13 cellular contexts compared by ENCODE assay signal in the genomic region with DNA sequence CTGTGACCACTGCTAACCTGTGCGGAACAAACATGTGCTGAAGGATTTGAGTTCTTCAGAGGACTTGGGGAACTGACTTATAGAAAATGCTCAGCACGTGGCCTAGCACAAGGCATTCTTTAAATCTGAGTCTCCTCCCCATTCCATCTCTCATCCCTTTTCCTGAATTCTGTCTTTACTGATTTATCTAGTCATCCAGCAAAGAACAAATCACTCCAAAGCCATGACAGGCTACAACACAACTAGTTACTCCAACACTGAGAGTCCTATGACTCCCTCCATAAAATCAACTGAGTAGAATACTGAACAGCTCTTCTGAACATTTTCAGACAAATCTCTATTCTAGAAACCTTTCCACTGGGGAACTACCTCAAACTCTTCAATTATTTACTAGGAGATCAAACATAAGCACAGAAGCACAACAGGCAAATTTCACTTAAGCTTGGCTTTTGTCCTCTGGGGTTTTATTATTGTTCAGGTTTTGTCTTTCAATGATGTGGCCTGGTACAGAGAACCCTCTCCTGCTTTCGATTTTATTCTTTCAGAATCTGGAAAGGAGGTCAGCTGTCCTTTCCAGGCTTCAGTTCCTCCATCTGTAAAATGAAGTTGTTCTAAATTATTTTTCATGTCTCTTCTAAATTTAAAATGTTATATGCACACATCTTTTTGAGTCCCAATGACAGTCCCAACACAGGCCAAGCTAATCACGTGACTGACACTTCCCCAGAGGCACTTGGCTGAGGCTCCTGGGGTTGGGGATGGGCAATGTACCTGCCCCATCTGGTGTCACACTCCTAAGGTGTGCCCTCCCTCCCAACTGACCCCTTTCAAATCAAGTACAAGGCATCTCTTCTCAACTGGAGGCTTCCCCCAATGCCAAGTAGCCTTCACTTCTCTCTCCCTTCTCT. TPM values are rescaled to one million over a fixed set of nuclear protein-coding genes. Genes with fewer than 3 reads are reported as not detected.
DNase-seq lines count a peak whose midpoint lies in the region; ATAC-seq lines count a peak whose summit lies in the region.
"Had no signal": no experiment of that assay in that cellular context is flagged by ENCODE, and none has a peak within 500 bp of the region (broad histone marks: within the 10 kb centered on the region; RNA-seq: fewer than 3 reads in every experiment).

No MANE protein-coding gene starts in this region.

- H3K9me3 Mint-ChIP-seq in stimulated activated naive CD8-positive, alpha-beta T cell treated with anti-CD3 and anti-CD28 coated beads, Interleukin-15, Interleukin-2, amounts not matched to agents 100 ng/mL and 50 ng/mL, for 24 hours: peaks cover 5% of the 10 kb centered on the region

- H3K27ac Mint-ChIP-seq in stimulated activated naive CD8-positive, alpha-beta T cell treated with anti-CD3 and anti-CD28 coated beads, Interleukin-15, Interleukin-2, amounts not matched to agents 100 ng/mL and 50 ng/mL, for 24 hours: peak overlapping the region; percentile 32

- H3K36me3 Mint-ChIP-seq in stimulated activated naive CD8-positive, alpha-beta T cell treated with anti-CD3 and anti-CD28 coated beads, Interleukin-15, Interleukin-2, amounts not matched to agents 100 ng/mL and 50 ng/mL, for 24 hours (ENCODE audit: low read depth): peaks cover 27% of the 10 kb centered on the region

- no peak for DNase-seq in stimulated activated naive CD8-positive, alpha-beta T cell treated with anti-CD3 and anti-CD28 coated beads, Interleukin-15, Interleukin-2, amounts not matched to agents 100 U/mL and 50 U/mL, for 24 hours
- DNase-seq in epithelial cell of prostate (ENCODE audit: low read depth, low spot score) (no peak), NCI-H1105 treated with DMSO at 0.1 percent for 48 hours (lab: John Stamatoyannopoulos, UW) (no peak), nucleus accumbens (lab: John Stamatoyannopoulos, UW) (no peak), left cardiac atrium (no peak)
- DNase-seq in activated naive CD4-positive, alpha-beta T cell treated with Interleukin-2 at 50 U/mL for 16 hours: no peak
- DNase-seq: brain microvascular endothelial cell; NCI-H1694 treated with DMSO at 0.1 percent for 48 hours; stimulated activated CD4-positive, alpha-beta T cell treated with anti-CD3 and anti-CD28 coated beads, Interleukin-2, amount 100 ng/mL, for 48 hours; T-helper 9 cell had no signal

- no peak for ATAC-seq in stimulated activated naive CD8-positive, alpha-beta T cell treated with anti-CD3 and anti-CD28 coated beads, Interleukin-15, Interleukin-2, amounts not matched to agents 100 U/mL and 50 U/mL, for 24 hours
- peak; percentile 49 for ATAC-seq in HG03342 (IDR thresholded peaks at IDR 0.05; ENCODE audit: unreplicated experiment)
- ATAC-seq in left cardiac atrium: no peak
- ATAC-seq: PC-3 had no signal

- H3K4me3 Mint-ChIP-seq in stimulated activated naive CD8-positive, alpha-beta T cell treated with anti-CD3 and anti-CD28 coated beads, Interleukin-15, Interleukin-2, amounts not matched to agents 100 ng/mL and 50 ng/mL, for 24 hours: no peak overlapping the region

- H3K4me1 Mint-ChIP-seq in stimulated activated naive CD8-positive, alpha-beta T cell treated with anti-CD3 and anti-CD28 coated beads, Interleukin-15, Interleukin-2, amounts not matched to agents 100 ng/mL and 50 ng/mL, for 24 hours (ENCODE audit: low read depth): peaks cover 77% of the 10 kb centered on the region

- intact Hi-C loops in left cardiac atrium (cut with DNase I): no loop called here

- H3K27me3 Mint-ChIP-seq in stimulated activated naive CD8-positive, alpha-beta T cell treated with anti-CD3 and anti-CD28 coated beads, Interleukin-15, Interleukin-2, amounts not matched to agents 100 ng/mL and 50 ng/mL, for 24 hours: no peaks in the 10 kb centered on the region

- H3K27ac ChIP-seq in epithelial cell of prostate: peak overlapping the region; percentile 18
- H3K27ac ChIP-seq: brain microvascular endothelial cell had no signal

RNA-seq across cellular contexts. Expression of gene RNU4ATAC, which starts 31.8 kb away (rescaled TPM):
- total RNA-seq in left cardiac atrium: 10 to 100 TPM in 1 of 2 donors, not detected in 1; 24.3 TPM
- total RNA-seq: PC-3 had no signal
